9 cellular contexts compared by ENCODE assay signal in genomic region chr1:85707267-85707989, GRCh38. TPM values are rescaled to one million over a fixed set of nuclear protein-coding genes. Genes with fewer than 3 reads are reported as not detected.
DNase-seq lines count a peak whose midpoint lies in the region; ATAC-seq, FAIRE-seq and TF ChIP-seq lines count a peak whose summit lies in the region.
"Had no signal": no experiment of that assay in that cellular context is flagged by ENCODE, and none has a peak within 500 bp of the region (broad histone marks: within the 10 kb centered on the region; RNA-seq: fewer than 3 reads in every experiment).

No MANE protein-coding gene starts in this region.

- no peaks in the 10 kb centered on the region for H3K9me3 Mint-ChIP-seq in astrocyte (ENCODE audit: unreplicated experiment)
- H3K9me3 Mint-ChIP-seq: stimulated activated naive B cell treated with anti-CD40 and anti-IgM and Interleukin-4, amounts not matched to agents 10 μg/mL and 1 μg/mL and 100 μg/mL, for 72 hours had no signal

- H3K79me2 ChIP-seq in astrocyte (ENCODE audit: insufficient read depth, low read length): peaks cover 57% of the 10 kb centered on the region

- WGBS in mesodermal cell (ENCODE audit: insufficient coverage in 2 of 2), 2 experiments: 9 to 15% methylated on average over 13 of the region's 13 CpGs

- peaks cover 11% of the 10 kb centered on the region for H3K36me3 Mint-ChIP-seq in astrocyte (ENCODE audit: low read depth, unreplicated experiment)

- TF ChIP-seq CTCF in astrocyte (IDR thresholded peaks at IDR 0.05; ENCODE audit: insufficient read depth, low read depth, low read length): no peak

- peak overlapping the region; percentile 92 for H3K9ac ChIP-seq in astrocyte (ENCODE audit: low read length)

- H3K27ac Mint-ChIP-seq in astrocyte (ENCODE audit: unreplicated experiment): no peak overlapping the region
- H3K27ac Mint-ChIP-seq: stimulated activated naive B cell treated with anti-CD40 and anti-IgM and Interleukin-4, amounts not matched to agents 10 μg/mL and 1 μg/mL and 100 μg/mL, for 72 hours had no signal

- H3K27me3 Mint-ChIP-seq in astrocyte (ENCODE audit: low read depth, unreplicated experiment): no peaks in the 10 kb centered on the region
- H3K27me3 Mint-ChIP-seq: stimulated activated naive B cell treated with anti-CD40 and anti-IgM and Interleukin-4, amounts not matched to agents 10 μg/mL and 1 μg/mL and 100 μg/mL, for 72 hours had no signal

- H3K36me3 ChIP-seq in astrocyte (ENCODE audit: insufficient read depth, low read length) (peaks cover 17% of the 10 kb centered on the region), mesodermal cell (ENCODE audit: control insufficient read depth, insufficient read depth, low read length) (peaks cover 27% of the 10 kb centered on the region)

- no peak for FAIRE-seq in astrocyte (lab: Jason Lieb, UNC)

- H3K4me2 ChIP-seq in astrocyte (ENCODE audit: low read length): peak overlapping the region; percentile 96

- ATAC-seq in GM18868 (IDR thresholded peaks at IDR 0.05; ENCODE audit: unreplicated experiment) (peak; percentile 25), HG03060 (IDR thresholded peaks at IDR 0.05; ENCODE audit: low read depth, unreplicated experiment) (peak; percentile 2), GM19324 (IDR thresholded peaks at IDR 0.05; ENCODE audit: low FRiP score, unreplicated experiment) (no peak)

- DNase-seq in astrocyte (ENCODE audit: low read depth) (no peak), Ammon's horn (ENCODE audit: low spot score) (no peak), SKM-1 treated with dmso at 0.1 percent for 144 hours (lab: John Stamatoyannopoulos, UW; ENCODE audit: unreplicated experiment) (no peak)
- DNase-seq in stimulated activated CD4-positive, alpha-beta T cell treated with anti-CD3 and anti-CD28 coated beads, Interleukin-4, amount 100 ng/mL, for 1 hour: no peak

- H4K20me1 ChIP-seq in astrocyte (ENCODE audit: insufficient read depth, low read length): no peaks in the 10 kb centered on the region

- no peaks in the 10 kb centered on the region for H3K9me3 ChIP-seq in astrocyte (ENCODE audit: insufficient read depth, low read depth, low read length)
- no peaks in the 10 kb centered on the region for H3K9me3 ChIP-seq in mesodermal cell (ENCODE audit: control insufficient read depth, low read length)

- H2AFZ ChIP-seq in astrocyte (ENCODE audit: low read depth, low read length): peak overlapping the region; percentile 89

- H3K27ac ChIP-seq in astrocyte (ENCODE audit: low read depth, low read length) (peak overlapping the region; percentile 63), mesodermal cell (ENCODE audit: low read depth, low read length, severe bottlenecking) (peak overlapping the region; percentile 65)

- H3K4me3 ChIP-seq in astrocyte (ENCODE audit: insufficient read depth, low read depth, low read length) (peak overlapping the region; percentile 92), mesodermal cell (ENCODE audit: extremely low read depth, insufficient read depth, low read length, poor library complexity, severe bottlenecking) (peak overlapping the region; percentile 74)

- H3K27me3 ChIP-seq in astrocyte (ENCODE audit: insufficient read depth, low read length): no peaks in the 10 kb centered on the region

- H3K4me1 Mint-ChIP-seq in astrocyte (ENCODE audit: low read depth, unreplicated experiment): no peaks in the 10 kb centered on the region

- no peak overlapping the region for H3K4me3 Mint-ChIP-seq in astrocyte (ENCODE audit: unreplicated experiment)
- H3K4me3 Mint-ChIP-seq: stimulated activated naive B cell treated with anti-CD40 and anti-IgM and Interleukin-4, amounts not matched to agents 10 μg/mL and 1 μg/mL and 100 μg/mL, for 72 hours had no signal

- H3K4me1 ChIP-seq in astrocyte (ENCODE audit: insufficient read depth, low read length) (peaks cover 5% of the 10 kb centered on the region), mesodermal cell (ENCODE audit: control insufficient read depth, insufficient read depth, low read length, poor library complexity, severe bottlenecking) (peaks cover 3% of the 10 kb centered on the region)

RNA-seq across cellular contexts. Expression of gene ZNHIT6, which starts 0.8 kb away (rescaled TPM):
- 29.6 and 34.9 TPM in 2 replicates for total RNA-seq in astrocyte
- polyA plus RNA-seq in mesodermal cell (2013, experiment 1 of 2): 13.1 TPM
- polyA plus RNA-seq in mesodermal cell (2013, experiment 2 of 2): 14.1 TPM
